Comparison of ENCODE assay signal across 22 cellular contexts in genomic region chr11:27011560-27012253, GRCh38. TPM values are rescaled to one million over a fixed set of nuclear protein-coding genes. Genes with fewer than 3 reads are reported as not detected.
DNase-seq lines count a peak whose midpoint lies in the region; ATAC-seq and TF ChIP-seq lines count a peak whose summit lies in the region.
"Had no signal": no experiment of that assay in that cellular context is flagged by ENCODE, and none has a peak within 500 bp of the region (broad histone marks: within the 10 kb centered on the region; RNA-seq: fewer than 3 reads in every experiment).

No MANE protein-coding gene starts in this region.

- H3K36me3 ChIP-seq in Loucy (ENCODE audit: insufficient read depth, low read length) (no peaks in the 10 kb centered on the region), skeletal muscle tissue (ENCODE audit: control insufficient read depth in 3 of 3, insufficient read depth in 3 of 3, low read length in 3 of 3) (no peaks in the 10 kb centered on the region), lower lobe of right lung (no peaks in the 10 kb centered on the region)

- H3K36me3 Mint-ChIP-seq in brain, result no peaks in the 10 kb centered on the region
- H3K36me3 Mint-ChIP-seq in activated naive CD4-positive, alpha-beta T cell treated with anti-CD3 and anti-CD28 coated beads for 36 hours (ENCODE audit: low read depth), result no peaks in the 10 kb centered on the region
- H3K36me3 Mint-ChIP-seq: activated naive CD4-positive, alpha-beta T cell treated with anti-CD3 and anti-CD28 coated beads, Interleukin-2, amount 10 ng/mL, durations not matched to agents 7 days and 5 days; naive thymus-derived CD8-positive, alpha-beta T cell had no signal

- H2AFZ ChIP-seq in Loucy (ENCODE audit: low read length), result 0 out of 2 replicates have a peak overlapping the region, but pooled peaks have one; percentile 8

- DNase-seq in midbrain (lab: John Stamatoyannopoulos, UW) (peak; percentile 37), lower lobe of right lung (no peak), SIG-M5 (lab: John Stamatoyannopoulos, UW) (no peak)
- no peak for DNase-seq in activated naive CD4-positive, alpha-beta T cell treated with anti-CD3 and anti-CD28 coated beads for 36 hours
- DNase-seq: activated CD4-positive, alpha-beta memory T cell treated with anti-CD3 and anti-CD28 coated beads, Interleukin-2, amount 10 ng/mL, durations not matched to agents 7 days and 5 days; activated naive CD4-positive, alpha-beta T cell treated with anti-CD3 and anti-CD28 coated beads, Interleukin-2, amount 10 ng/mL, durations not matched to agents 7 days and 5 days; activated T-cell treated with anti-CD3 and anti-CD28 coated beads, Interleukin-2, amount 50 U/mL, for 1 hour; H7; left ventricle myocardium superior; naive thymus-derived CD8-positive, alpha-beta T cell; NCI-H1930; stimulated activated CD4-positive, alpha-beta T cell treated with anti-CD3 and anti-CD28 coated beads, Interleukin-1b, Interleukin-23, amount 100 ng/mL, for 48 hours; stimulated activated naive CD8-positive, alpha-beta T cell treated with anti-CD3 and anti-CD28 coated beads, Interleukin-15, amount 100 ng/mL, for 72 hours had no signal

- peak overlapping the region; percentile 85 for H3K9ac ChIP-seq in Loucy (ENCODE audit: low read depth, low read length, poor library complexity, severe bottlenecking)
- no peak overlapping the region for H3K9ac ChIP-seq in skeletal muscle tissue (ENCODE audit: low read depth in 1 of 3, low read length in 3 of 3)

- peaks cover 0 to 4% (median 0%) of the 10 kb centered on the region in 5 experiments for H3K9me3 Mint-ChIP-seq in brain
- peaks cover 1% of the 10 kb centered on the region for H3K9me3 Mint-ChIP-seq in activated naive CD4-positive, alpha-beta T cell treated with anti-CD3 and anti-CD28 coated beads for 36 hours
- H3K9me3 Mint-ChIP-seq: activated CD4-positive, alpha-beta memory T cell treated with anti-CD3 and anti-CD28 coated beads, Interleukin-2, amount 10 ng/mL, durations not matched to agents 7 days and 5 days; activated naive CD4-positive, alpha-beta T cell treated with anti-CD3 and anti-CD28 coated beads, Interleukin-2, amount 10 ng/mL, durations not matched to agents 7 days and 5 days; T-helper 1 cell treated with Interleukin-12 subunit alpha and Interleukin-12 subunit beta and Interleukin-4 antibody, amounts not matched to agents 30 μg/mL and 1 μg/mL, for 36 hours had no signal

- no peaks in the 10 kb centered on the region for H3K9me2 ChIP-seq in Loucy (replicated peaks; ENCODE audit: low read depth, low read length)

- H3K9me3 ChIP-seq in Loucy (ENCODE audit: insufficient read depth, low read depth, low read length), result no peaks in the 10 kb centered on the region
- H3K9me3 ChIP-seq in skeletal muscle tissue (ENCODE audit: control insufficient read depth in 3 of 3, low read length in 3 of 3), result no peaks in the 10 kb centered on the region
- no peaks in the 10 kb centered on the region for H3K9me3 ChIP-seq in lower lobe of right lung

- H3K27me3 ChIP-seq in Loucy (ENCODE audit: insufficient read depth, low read length, poor library complexity, severe bottlenecking), result no peaks in the 10 kb centered on the region
- no peaks in the 10 kb centered on the region for H3K27me3 ChIP-seq in skeletal muscle tissue (ENCODE audit: control insufficient read depth in 3 of 3, insufficient read depth in 3 of 3, low read length in 3 of 3)
- no peaks in the 10 kb centered on the region for H3K27me3 ChIP-seq in lower lobe of right lung (ENCODE audit: low read depth)

- intact Hi-C loops in activated naive CD4-positive, alpha-beta T cell treated with anti-CD3 and anti-CD28 coated beads for 36 hours (cut with micrococcal nuclease), result loop anchor here (10.0 kb wide), 1 partner anchor 143 kb away; no protein-coding TSS in a partner anchor
- intact Hi-C loops in lower lobe of right lung (cut with DNase I), result no loop called here

- no peaks in the 10 kb centered on the region for H4K20me1 ChIP-seq in Loucy (ENCODE audit: insufficient read depth, low read length, poor library complexity, severe bottlenecking)

- H3K27ac Mint-ChIP-seq in brain, result peak overlapping the region; percentile 31 to 99 (median 79)
- H3K27ac Mint-ChIP-seq in activated naive CD4-positive, alpha-beta T cell treated with anti-CD3 and anti-CD28 coated beads for 36 hours, result no peak overlapping the region
- H3K27ac Mint-ChIP-seq: activated CD4-positive, alpha-beta memory T cell treated with anti-CD3 and anti-CD28 coated beads, Interleukin-2, amount 10 ng/mL, durations not matched to agents 7 days and 5 days; activated naive CD4-positive, alpha-beta T cell treated with anti-CD3 and anti-CD28 coated beads, Interleukin-2, amount 10 ng/mL, durations not matched to agents 7 days and 5 days; dendritic cell treated with granulocyte-macrophage colony-stimulating factor and Interleukin-4, amounts not matched to agents 40 ng/mL and 50 ng/mL, for 4 days; naive thymus-derived CD8-positive, alpha-beta T cell; stimulated activated naive CD8-positive, alpha-beta T cell treated with anti-CD3 and anti-CD28 coated beads, Interleukin-15, amount 100 ng/mL, for 72 hours; T-helper 1 cell treated with Interleukin-12 subunit alpha and Interleukin-12 subunit beta and Interleukin-4 antibody, amounts not matched to agents 30 μg/mL and 1 μg/mL, for 36 hours had no signal

- CTCF ChIA-PET in activated naive CD4-positive, alpha-beta T cell treated with anti-CD3 and anti-CD28 coated beads for 36 hours (lab: Charles Lee), result interaction anchor here (0.6 kb wide), 1 partner anchor 98 kb away, joined by 3 read pairs; no protein-coding TSS in a partner anchor

- TF ChIP-seq CTCF in Loucy (conservative IDR thresholded peaks at IDR 0.05; ENCODE audit: low read length), result no peak
- TF ChIP-seq CTCF in brain (conservative IDR thresholded peaks at IDR 0.05), result no peak
- TF ChIP-seq CTCF in lower lobe of right lung (IDR thresholded peaks at IDR 0.05), result no peak

- H3K4me1 ChIP-seq in Loucy (ENCODE audit: insufficient read depth, low read length, poor library complexity, severe bottlenecking) (peaks cover 66% of the 10 kb centered on the region), skeletal muscle tissue (ENCODE audit: control insufficient read depth in 3 of 3, insufficient read depth in 3 of 3, low read length in 3 of 3) (no peaks in the 10 kb centered on the region), lower lobe of right lung (peaks cover 5% of the 10 kb centered on the region)

- H3K27ac ChIP-seq in skeletal muscle tissue (ENCODE audit: low read depth, low read length) (peak overlapping the region; percentile 6), lower lobe of right lung (no peak overlapping the region)
- H3K27ac ChIP-seq: HL-60 had no signal

- peaks cover 28% of the 10 kb centered on the region for H3F3A ChIP-seq in Loucy (ENCODE audit: low read depth)

- no peak for ATAC-seq in lower lobe of right lung
- ATAC-seq in GM18861 (IDR thresholded peaks at IDR 0.05; ENCODE audit: unreplicated experiment), result no peak
- ATAC-seq: naive thymus-derived CD8-positive, alpha-beta T cell; stimulated activated naive CD8-positive, alpha-beta T cell treated with anti-CD3 and anti-CD28 coated beads, Interleukin-15, amount 100 ng/mL, for 72 hours had no signal

- H3K4me2 ChIP-seq in Loucy (ENCODE audit: low read depth, low read length, poor library complexity, severe bottlenecking), result peak overlapping the region; percentile 77

- H3K4me3 Mint-ChIP-seq in brain, result peak overlapping the region in 4 of 5 experiments; percentile 4 to 71 (median 51)
- no peak overlapping the region for H3K4me3 Mint-ChIP-seq in activated naive CD4-positive, alpha-beta T cell treated with anti-CD3 and anti-CD28 coated beads for 36 hours
- H3K4me3 Mint-ChIP-seq: activated CD4-positive, alpha-beta memory T cell treated with anti-CD3 and anti-CD28 coated beads, Interleukin-2, amount 10 ng/mL, durations not matched to agents 7 days and 5 days; activated naive CD4-positive, alpha-beta T cell treated with anti-CD3 and anti-CD28 coated beads, Interleukin-2, amount 10 ng/mL, durations not matched to agents 7 days and 5 days; dendritic cell treated with granulocyte-macrophage colony-stimulating factor and Interleukin-4, amounts not matched to agents 40 ng/mL and 50 ng/mL, for 4 days; naive thymus-derived CD8-positive, alpha-beta T cell; stimulated activated naive CD8-positive, alpha-beta T cell treated with anti-CD3 and anti-CD28 coated beads, Interleukin-15, amount 100 ng/mL, for 72 hours; T-helper 1 cell treated with Interleukin-12 subunit alpha and Interleukin-12 subunit beta and Interleukin-4 antibody, amounts not matched to agents 30 μg/mL and 1 μg/mL, for 36 hours had no signal

- H3K79me2 ChIP-seq in Loucy (ENCODE audit: insufficient read depth, low read length), result no peaks in the 10 kb centered on the region

- peaks cover 3% of the 10 kb centered on the region for H3K27me3 Mint-ChIP-seq in brain
- H3K27me3 Mint-ChIP-seq in activated naive CD4-positive, alpha-beta T cell treated with anti-CD3 and anti-CD28 coated beads for 36 hours (ENCODE audit: low read depth), result no peaks in the 10 kb centered on the region
- H3K27me3 Mint-ChIP-seq: activated CD4-positive, alpha-beta memory T cell treated with anti-CD3 and anti-CD28 coated beads, Interleukin-2, amount 10 ng/mL, durations not matched to agents 7 days and 5 days; activated naive CD4-positive, alpha-beta T cell treated with anti-CD3 and anti-CD28 coated beads, Interleukin-2, amount 10 ng/mL, durations not matched to agents 7 days and 5 days; dendritic cell treated with granulocyte-macrophage colony-stimulating factor and Interleukin-4, amounts not matched to agents 40 ng/mL and 50 ng/mL, for 4 days; naive thymus-derived CD8-positive, alpha-beta T cell; stimulated activated naive CD8-positive, alpha-beta T cell treated with anti-CD3 and anti-CD28 coated beads, Interleukin-15, amount 100 ng/mL, for 72 hours had no signal

- H3K4me1 Mint-ChIP-seq in brain, result peaks cover 41% of the 10 kb centered on the region
- no peaks in the 10 kb centered on the region for H3K4me1 Mint-ChIP-seq in activated naive CD4-positive, alpha-beta T cell treated with anti-CD3 and anti-CD28 coated beads for 36 hours (ENCODE audit: low read depth)
- H3K4me1 Mint-ChIP-seq: activated CD4-positive, alpha-beta memory T cell treated with anti-CD3 and anti-CD28 coated beads, Interleukin-2, amount 10 ng/mL, durations not matched to agents 7 days and 5 days; activated naive CD4-positive, alpha-beta T cell treated with anti-CD3 and anti-CD28 coated beads, Interleukin-2, amount 10 ng/mL, durations not matched to agents 7 days and 5 days; stimulated activated naive CD8-positive, alpha-beta T cell treated with anti-CD3 and anti-CD28 coated beads, Interleukin-15, amount 100 ng/mL, for 72 hours had no signal

- H3K4me3 ChIP-seq in Loucy (ENCODE audit: low read length, poor library complexity, severe bottlenecking), result peak overlapping the region; percentile 62
- H3K4me3 ChIP-seq in skeletal muscle tissue (ENCODE audit: low read length in 3 of 3), result no peak overlapping the region
- no peak overlapping the region for H3K4me3 ChIP-seq in lower lobe of right lung

RNA-seq across cellular contexts. Expression of gene FIBIN, which starts 17.8 kb away (rescaled TPM):
- 6.6 TPM for polyA plus RNA-seq in brain (ENCODE audit: insufficient read depth, low read depth, low replicate concordance)
- 42.8 TPM for total RNA-seq in skeletal muscle tissue
- not detected for total RNA-seq in activated naive CD4-positive, alpha-beta T cell treated with anti-CD3 and anti-CD28 coated beads for 36 hours
- 27.8 TPM for total RNA-seq in lower lobe of right lung
- total RNA-seq: activated CD4-positive, alpha-beta memory T cell treated with anti-CD3 and anti-CD28 coated beads, Interleukin-2, amount 10 ng/mL, durations not matched to agents 7 days and 5 days; epithelial cell of proximal tubule; naive thymus-derived CD8-positive, alpha-beta T cell had no signal
- polyA plus RNA-seq: naive thymus-derived CD8-positive, alpha-beta T cell had no signal

RNA-seq across cellular contexts. Expression of gene BBOX1, which starts 28.9 kb away (rescaled TPM):
- polyA plus RNA-seq in brain (ENCODE audit: insufficient read depth, low read depth, low replicate concordance), result 9.3 TPM
- total RNA-seq in skeletal muscle tissue (under 0.01 TPM), lower lobe of right lung (0.38 TPM)
- total RNA-seq in activated naive CD4-positive, alpha-beta T cell treated with anti-CD3 and anti-CD28 coated beads for 36 hours, result not detected
- total RNA-seq: activated CD4-positive, alpha-beta memory T cell treated with anti-CD3 and anti-CD28 coated beads, Interleukin-2, amount 10 ng/mL, durations not matched to agents 7 days and 5 days; epithelial cell of proximal tubule; H7; left ventricle myocardium superior; naive thymus-derived CD8-positive, alpha-beta T cell; Right ventricle myocardium inferior had no signal

Comparison
In these comparisons a context has a peak if more than half of its experiments do, and no peak if none do; other contexts are left out.
1. RNA of gene FIBIN, which starts 17.8 kb away (total RNA-seq): 42.8 TPM in skeletal muscle tissue (single experiment) and 27.8 TPM in lower lobe of right lung (single experiment); not detected in activated naive CD4-positive, alpha-beta T cell treated with anti-CD3 and anti-CD28 coated beads for 36 hours; every median in the first group is over 10 times any median in the second.